ENCODE assay signal across 8 cellular contexts in the genomic region with DNA sequence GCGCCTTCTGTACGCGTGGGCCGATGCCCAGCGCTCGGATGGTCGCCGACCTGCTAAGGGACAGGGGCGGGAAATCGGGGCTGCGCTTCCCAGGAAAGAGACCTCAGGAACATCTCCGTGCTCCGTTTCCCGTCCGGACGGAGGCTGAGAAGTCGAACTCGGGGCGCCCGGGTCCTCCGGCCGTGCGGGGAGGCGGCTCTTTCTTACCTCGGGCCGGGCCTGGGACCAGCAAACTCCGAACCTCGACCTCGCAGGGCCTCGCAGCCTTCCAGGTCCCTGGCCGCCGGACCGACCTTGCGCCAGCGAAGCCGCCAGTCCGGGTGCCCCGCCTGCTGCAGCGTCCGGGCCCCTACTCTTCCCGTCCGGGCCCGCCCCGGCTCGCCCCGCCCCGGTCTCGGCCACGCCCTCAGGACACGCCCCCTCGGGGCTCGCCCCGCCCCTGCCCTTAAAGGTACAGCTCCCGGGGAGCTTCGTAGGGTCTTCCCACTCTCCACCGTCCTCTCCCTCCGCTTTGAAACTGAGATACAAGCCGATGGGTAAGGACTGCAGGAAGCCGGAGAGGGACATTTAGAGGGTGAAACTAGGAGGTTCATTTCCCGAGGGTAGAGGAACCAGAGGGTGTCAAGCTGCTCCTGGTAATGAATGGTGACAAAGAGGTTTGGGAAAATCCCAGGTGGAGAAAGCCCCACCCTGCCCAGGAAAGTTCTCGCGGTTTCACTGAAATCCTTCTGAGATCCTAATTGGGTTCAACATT. TPM values are rescaled to one million over a fixed set of nuclear protein-coding genes. Genes with fewer than 3 reads are reported as not detected.
DNase-seq lines count a peak whose midpoint lies in the region; ATAC-seq, FAIRE-seq and TF ChIP-seq lines count a peak whose summit lies in the region.

SLC8B1 (minus strand) TSS at position 324 of the 754 bp plus-strand sequence. CDS start 2,231 bp downstream, outside the sequence.

- no peaks in the 10 kb centered on the region for H3K36me3 ChIP-seq in A673 (ENCODE audit: insufficient read depth, low read length, poor library complexity, severe bottlenecking)
- H3K36me3 ChIP-seq in kidney (ENCODE audit: control insufficient read depth in 1 of 2, insufficient read depth in 2 of 2, low read length in 2 of 2): peaks cover 0 to 15% of the 10 kb centered on the region in 2 donors

- H3K9ac ChIP-seq in kidney (ENCODE audit: low read length in 2 of 2): peak within 1 kb of the TSS; percentile 80 to 87

- CTCF ChIA-PET in A673 (lab: Charles Lee): interaction anchor here (1.0 kb wide), 1 partner anchor 90 kb away, joined by 3 read pairs; no protein-coding TSS in a partner anchor

- peak; percentile 81 for DNase-seq in A673 (ENCODE audit: low spot score)
- DNase-seq in NCI-H226: peak; percentile 60
- DNase-seq in activated CD4-positive, alpha-beta T cell treated with anti-CD3 and anti-CD28 coated beads for 1 hour: peak; percentile 83
- peak; percentile 27 to 31 for DNase-seq in cerebellar nuclear complex (lab: John Stamatoyannopoulos, UW)
- peak; percentile 97 for DNase-seq in kidney
- peak; percentile 82 to 90 for DNase-seq in stimulated activated CD4-positive, alpha-beta T cell treated with anti-CD3 and anti-CD28 coated beads, Interleukin-15, amount 100 ng/mL, for 1 hour (ENCODE audit: low read depth in 1 of 2, low spot score in 1 of 2)

- TF ChIP-seq CTCF in A673 (conservative IDR thresholded peaks at IDR 0.05; ENCODE audit: low read depth, low read length): no peak
- TF ChIP-seq CTCF in kidney (IDR thresholded peaks at IDR 0.05; ENCODE audit: borderline replicate concordance, extremely low read depth, insufficient read depth): no peak

- H3K27ac ChIP-seq in A673 (ENCODE audit: low read depth, low read length, poor library complexity, severe bottlenecking) (peak within 1 kb of the TSS; percentile 41), kidney (ENCODE audit: low read depth in 2 of 2, low read length in 2 of 2) (peak within 1 kb of the TSS; percentile 32 to 63)

- H3K4me1 ChIP-seq in A673 (ENCODE audit: insufficient read depth, low read length, poor library complexity, severe bottlenecking) (peaks cover 7% of the 10 kb centered on the region), kidney (ENCODE audit: control insufficient read depth in 1 of 2, insufficient read depth in 1 of 2, low read depth in 1 of 2, low read length in 2 of 2) (peaks cover 7% of the 10 kb centered on the region in 2 donors)

- H3K27me3 ChIP-seq in A673 (replicated peaks; ENCODE audit: insufficient read depth, low read depth, low read length, poor library complexity): no peaks in the 10 kb centered on the region

- TSS peak; percentile 65 for BruUV-seq in A673 (replicated peaks; lab: Mats Ljungman, UMichigan)

- H3K9me3 ChIP-seq in A673 (ENCODE audit: low read depth, low read length, poor library complexity, severe bottlenecking) (no peaks in the 10 kb centered on the region), kidney (ENCODE audit: control insufficient read depth in 1 of 2, low read length in 2 of 2) (no peaks in the 10 kb centered on the region)

- H3K4me3 ChIP-seq in A673 (ENCODE audit: low read depth, low read length, poor library complexity, severe bottlenecking) (peak within 1 kb of the TSS; percentile 62), kidney (ENCODE audit: low read length in 2 of 2) (peak within 1 kb of the TSS; percentile 95 to 98)

- intact Hi-C loops in A673 (cut with micrococcal nuclease; ENCODE audit: unreplicated experiment): no loop called here
- intact Hi-C loops in kidney (cut with DNase I): no loop called here

- no peak for FAIRE-seq in kidney (lab: Jason Lieb, UNC)

- POLR2A ChIA-PET in A673 (lab: Charles Lee; ENCODE audit: low non-redundant PET): interaction anchor here (0.6 kb wide), 1 partner anchor 10 kb away, joined by 3 read pairs; no protein-coding TSS in a partner anchor

- ATAC-seq in GM18517 (IDR thresholded peaks at IDR 0.05; ENCODE audit: unreplicated experiment) (peak; percentile 77), HG03039 (IDR thresholded peaks at IDR 0.05; ENCODE audit: unreplicated experiment) (peak; percentile 93)

RNA-seq across cellular contexts. Expression of gene SLC8B1, which starts in this region (rescaled TPM):
- total RNA-seq in A673 (2021) (8.2 and 10.7 TPM in 2 replicates), kidney (61.5 TPM)
- polyA plus RNA-seq in kidney (ENCODE audit: insufficient read depth, low read depth, low replicate concordance): 18.6 TPM

Comparison
In these comparisons a context has a peak if more than half of its experiments do, and no peak if none do; other contexts are left out.
1. Peak in every context shown above with its lines: DNase-seq, ATAC-seq, H3K4me3 ChIP-seq and H3K27ac ChIP-seq.
2. DNase-seq: peak in every context shown above with its lines; median percentile 97 in kidney; 86 in stimulated activated CD4-positive, alpha-beta T cell treated with anti-CD3 and anti-CD28 coated beads, Interleukin-15, amount 100 ng/mL, for 1 hour; 83 in activated CD4-positive, alpha-beta T cell treated with anti-CD3 and anti-CD28 coated beads for 1 hour; 81 in A673; 60 in NCI-H226; 29 in cerebellar nuclear complex.